In the genomic region with DNA sequence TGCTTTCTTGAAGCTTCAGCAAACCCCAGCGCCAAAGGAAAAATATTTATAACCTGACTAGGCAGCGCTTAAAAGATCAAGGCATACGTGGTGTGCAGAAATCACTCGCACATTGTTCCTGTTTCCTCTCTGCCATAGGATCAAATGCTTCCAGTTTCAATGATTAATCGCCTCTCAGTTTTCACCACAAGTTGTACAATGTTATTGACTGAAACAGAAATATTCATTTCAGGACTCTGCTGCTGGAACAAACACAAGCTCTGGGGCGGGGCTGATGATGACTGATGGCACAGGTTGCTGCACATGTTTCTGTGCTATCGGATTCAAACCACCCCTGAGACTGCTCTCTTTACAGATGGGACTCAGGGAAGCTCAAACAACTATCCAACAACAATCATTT, we compare ENCODE assay signal across 8 cellular contexts.
DNase-seq lines count a peak whose midpoint lies in the region; ATAC-seq and TF ChIP-seq lines count a peak whose summit lies in the region.

No MANE protein-coding gene starts in this region.

- TF ChIP-seq RAD21 in Ishikawa (IDR thresholded peaks at IDR 0.05; ENCODE audit: low read depth) = no peak; the same call in 1 of the 2 replicates

- ATAC-seq in GM21447 (IDR thresholded peaks at IDR 0.05; ENCODE audit: unreplicated experiment) = peak; percentile 87

- TF ChIP-seq EP300 in Ishikawa (IDR thresholded peaks at IDR 0.05; ENCODE audit: borderline replicate concordance) = peak; percentile 88; the same call in 1 of the 2 replicates

- DNase-seq in GDM1 (lab: John Stamatoyannopoulos, UW) (peak; percentile 23), dermis microvascular lymphatic vessel endothelial cell (ENCODE audit: low read depth in 2 of 2) (peak; percentile 54 to 79), SKM-1 treated with dmso at 0.1 percent for 144 hours (lab: John Stamatoyannopoulos, UW; ENCODE audit: unreplicated experiment) (no peak), NCI-H146 treated with DMSO at 0.1 percent for 48 hours (lab: John Stamatoyannopoulos, UW; ENCODE audit: unreplicated experiment) (no peak), NCI-H82 (lab: John Stamatoyannopoulos, UW) (no peak), NCI-H446 (lab: John Stamatoyannopoulos, UW) (no peak)

TF ChIP-seq in Ishikawa, 13 proteins besides CTCF, POLR2A, EP300 and RAD21:
- TF ChIP-seq CEBPB (IDR thresholded peaks at IDR 0.05) = no peak
- no peak for TF ChIP-seq CREB1 (IDR thresholded peaks at IDR 0.05; ENCODE audit: low read depth)
- no peak for TF ChIP-seq YY1 (IDR thresholded peaks at IDR 0.05; ENCODE audit: low read depth)
- TF ChIP-seq, protein P1, sequence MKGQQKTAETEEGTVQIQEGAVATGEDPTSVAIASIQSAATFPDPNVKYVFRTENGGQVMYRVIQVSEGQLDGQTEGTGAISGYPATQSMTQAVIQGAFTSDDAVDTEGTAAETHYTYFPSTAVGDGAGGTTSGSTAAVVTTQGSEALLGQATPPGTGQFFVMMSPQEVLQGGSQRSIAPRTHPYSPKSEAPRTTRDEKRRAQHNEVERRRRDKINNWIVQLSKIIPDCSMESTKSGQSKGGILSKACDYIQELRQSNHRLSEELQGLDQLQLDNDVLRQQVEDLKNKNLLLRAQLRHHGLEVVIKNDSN (IDR thresholded peaks at IDR 0.05) = no peak
- TF ChIP-seq ZBTB7A (IDR thresholded peaks at IDR 0.05; ENCODE audit: low read depth) = no peak
- TF ChIP-seq TAF1 (IDR thresholded peaks at IDR 0.05; ENCODE audit: low read depth) = 0 out of 2 replicates have a peak, but pooled peaks have one; percentile 15
- TF ChIP-seq TCF12 (IDR thresholded peaks at IDR 0.05; ENCODE audit: low read depth) = peak; percentile 77
- no peak for TF ChIP-seq EGR1 (IDR thresholded peaks at IDR 0.05)
- TF ChIP-seq NFIC (IDR thresholded peaks at IDR 0.05) = peak; percentile 80
- TF ChIP-seq, protein P2, sequence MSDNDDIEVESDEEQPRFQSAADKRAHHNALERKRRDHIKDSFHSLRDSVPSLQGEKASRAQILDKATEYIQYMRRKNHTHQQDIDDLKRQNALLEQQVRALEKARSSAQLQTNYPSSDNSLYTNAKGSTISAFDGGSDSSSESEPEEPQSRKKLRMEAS (IDR thresholded peaks at IDR 0.05) = peak; percentile 63
- peak; percentile 72; the same call in 1 of the 2 replicates for TF ChIP-seq FOXM1 (IDR thresholded peaks at IDR 0.05; ENCODE audit: borderline replicate concordance, low read depth)
- peak; percentile 85 for TF ChIP-seq TEAD4 (IDR thresholded peaks at IDR 0.05)
- TF ChIP-seq, protein P3, sequence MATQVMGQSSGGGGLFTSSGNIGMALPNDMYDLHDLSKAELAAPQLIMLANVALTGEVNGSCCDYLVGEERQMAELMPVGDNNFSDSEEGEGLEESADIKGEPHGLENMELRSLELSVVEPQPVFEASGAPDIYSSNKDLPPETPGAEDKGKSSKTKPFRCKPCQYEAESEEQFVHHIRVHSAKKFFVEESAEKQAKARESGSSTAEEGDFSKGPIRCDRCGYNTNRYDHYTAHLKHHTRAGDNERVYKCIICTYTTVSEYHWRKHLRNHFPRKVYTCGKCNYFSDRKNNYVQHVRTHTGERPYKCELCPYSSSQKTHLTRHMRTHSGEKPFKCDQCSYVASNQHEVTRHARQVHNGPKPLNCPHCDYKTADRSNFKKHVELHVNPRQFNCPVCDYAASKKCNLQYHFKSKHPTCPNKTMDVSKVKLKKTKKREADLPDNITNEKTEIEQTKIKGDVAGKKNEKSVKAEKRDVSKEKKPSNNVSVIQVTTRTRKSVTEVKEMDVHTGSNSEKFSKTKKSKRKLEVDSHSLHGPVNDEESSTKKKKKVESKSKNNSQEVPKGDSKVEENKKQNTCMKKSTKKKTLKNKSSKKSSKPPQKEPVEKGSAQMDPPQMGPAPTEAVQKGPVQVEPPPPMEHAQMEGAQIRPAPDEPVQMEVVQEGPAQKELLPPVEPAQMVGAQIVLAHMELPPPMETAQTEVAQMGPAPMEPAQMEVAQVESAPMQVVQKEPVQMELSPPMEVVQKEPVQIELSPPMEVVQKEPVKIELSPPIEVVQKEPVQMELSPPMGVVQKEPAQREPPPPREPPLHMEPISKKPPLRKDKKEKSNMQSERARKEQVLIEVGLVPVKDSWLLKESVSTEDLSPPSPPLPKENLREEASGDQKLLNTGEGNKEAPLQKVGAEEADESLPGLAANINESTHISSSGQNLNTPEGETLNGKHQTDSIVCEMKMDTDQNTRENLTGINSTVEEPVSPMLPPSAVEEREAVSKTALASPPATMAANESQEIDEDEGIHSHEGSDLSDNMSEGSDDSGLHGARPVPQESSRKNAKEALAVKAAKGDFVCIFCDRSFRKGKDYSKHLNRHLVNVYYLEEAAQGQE (IDR thresholded peaks at IDR 0.05; ENCODE audit: low read depth) = no peak

Comparison
In these comparisons a context has a peak if more than half of its experiments do, and no peak if none do; other contexts are left out.
1. DNase-seq: peak in GDM1 (single experiment) and dermis microvascular lymphatic vessel endothelial cell (2 of 2); none in SKM-1 treated with dmso at 0.1 percent for 144 hours (single experiment), NCI-H146 treated with DMSO at 0.1 percent for 48 hours (single experiment), NCI-H82 (single experiment) and NCI-H446 (0 of 2).